12 cellular contexts compared by ENCODE assay signal in the genomic region with DNA sequence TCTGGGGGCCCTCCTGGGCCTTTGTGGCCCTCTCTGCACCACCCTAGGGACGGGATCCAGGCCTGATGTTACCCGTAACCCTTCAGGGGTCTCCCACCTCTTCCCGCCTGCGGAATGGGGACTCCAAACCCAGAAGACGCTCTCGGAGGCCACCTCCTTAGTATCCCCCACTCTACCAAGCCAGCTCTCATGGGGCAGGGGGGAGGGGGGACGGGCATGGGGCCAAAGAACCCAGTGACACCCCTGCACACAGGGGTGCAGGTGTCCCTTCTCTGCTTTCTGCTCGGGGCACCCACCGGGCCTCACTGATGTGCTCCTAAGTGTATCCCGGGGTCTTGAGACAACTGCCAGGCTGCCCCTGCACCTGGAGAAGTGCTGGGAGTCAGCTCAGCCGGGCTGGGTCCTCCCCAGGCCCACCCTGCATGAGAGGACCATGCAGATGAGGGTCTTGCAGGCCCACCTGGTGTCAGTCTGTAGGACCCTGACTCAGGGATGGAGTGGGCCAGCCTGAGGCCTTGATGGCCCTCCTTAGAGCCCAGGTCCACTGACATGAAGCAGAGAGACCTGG.
DNase-seq lines count a peak whose midpoint lies in the region; ATAC-seq and TF ChIP-seq lines count a peak whose summit lies in the region.
"Had no signal": no experiment of that assay in that cellular context is flagged by ENCODE, and none has a peak within 500 bp of the region (broad histone marks: within the 10 kb centered on the region; RNA-seq: fewer than 3 reads in every experiment).

No MANE protein-coding gene starts in this region.

- ATAC-seq in GM18519 (IDR thresholded peaks at IDR 0.05; ENCODE audit: low FRiP score, unreplicated experiment) = no peak
- no peak for ATAC-seq in GM18498 (IDR thresholded peaks at IDR 0.05; ENCODE audit: unreplicated experiment)
- no peak for ATAC-seq in GM21447 (IDR thresholded peaks at IDR 0.05; ENCODE audit: unreplicated experiment)

- peaks cover 0 to 62% (median 55%) of the 10 kb centered on the region in 10 experiments; a peak in 18 of 20 replicates for H3K4me1 ChIP-seq in BLaER1 treated with 17β-estradiol and CSF1 and Interleukin-3, amounts not matched to agents 10 nM and 100 nM
- H3K4me1 ChIP-seq in Karpas-422 (ENCODE audit: low read length) = peaks cover 29% of the 10 kb centered on the region
- H3K4me1 ChIP-seq: pancreas had no signal

- TF ChIP-seq CTCF in dorsolateral prefrontal cortex (IDR thresholded peaks at IDR 0.05 in 54 of 56, conservative IDR thresholded peaks at IDR 0.05 in 2 of 56; ENCODE audit: low read depth in 1 of 56, partially characterized antibody in 56 of 56) (no peak), nephron progenitor cell (IDR thresholded peaks at IDR 0.05) (no peak)

- no peaks in the 10 kb centered on the region for H3K36me3 Mint-ChIP-seq in nephron progenitor cell (ENCODE audit: low read depth)
- H3K36me3 Mint-ChIP-seq: activated naive CD8-positive, alpha-beta T cell had no signal

- peaks cover 0 to 32% (median 6%) of the 10 kb centered on the region in 11 experiments; a peak in 12 of 22 replicates for H4K20me1 ChIP-seq in BLaER1 treated with 17β-estradiol and CSF1 and Interleukin-3, amounts not matched to agents 10 nM and 100 nM
- H4K20me1 ChIP-seq in Karpas-422 (ENCODE audit: insufficient read depth, low read depth, low read length) = 0 out of 2 replicates have a peak, but pooled peaks cover 4% of the 10 kb centered on the region

- peak overlapping the region; percentile 30 for H3K4me3 Mint-ChIP-seq in nephron progenitor cell
- H3K4me3 Mint-ChIP-seq: activated naive CD8-positive, alpha-beta T cell; dendritic cell treated with granulocyte-macrophage colony-stimulating factor and Interleukin-4, amounts not matched to agents 40 ng/mL and 50 ng/mL, for 4 days had no signal

- H2AFZ ChIP-seq in Karpas-422 (ENCODE audit: low read length) = no peak overlapping the region

- H3K9me2 ChIP-seq in Karpas-422 (replicated peaks; ENCODE audit: insufficient read depth, low read length) = no peaks in the 10 kb centered on the region

- peaks cover 11% of the 10 kb centered on the region for H3K27me3 Mint-ChIP-seq in nephron progenitor cell (ENCODE audit: low read depth, poor library complexity)
- H3K27me3 Mint-ChIP-seq: activated naive CD8-positive, alpha-beta T cell had no signal

- no peaks in the 10 kb centered on the region for H3K36me3 ChIP-seq in BLaER1 treated with 17β-estradiol and CSF1 and Interleukin-3, amounts not matched to agents 10 nM and 100 nM
- H3K36me3 ChIP-seq in Karpas-422 (ENCODE audit: insufficient read depth, low read length) = no peaks in the 10 kb centered on the region
- H3K36me3 ChIP-seq: pancreas had no signal

- no peaks in the 10 kb centered on the region for H3K79me2 ChIP-seq in Karpas-422 (ENCODE audit: low read length)

- H3K27ac ChIP-seq in BLaER1 treated with 17β-estradiol and CSF1 and Interleukin-3, amounts not matched to agents 10 nM and 100 nM = peak overlapping the region in 8 of 11 experiments; percentile 15 to 61 (median 50); a peak in 9 of 22 replicates
- H3K27ac ChIP-seq in Karpas-422 (ENCODE audit: low read length) = no peak overlapping the region
- peak overlapping the region in 46 of 59 donors; percentile 12 to 84 (median 66) for H3K27ac ChIP-seq in dorsolateral prefrontal cortex
- H3K27ac ChIP-seq: RWPE1 had no signal

- intact Hi-C loops in dorsolateral prefrontal cortex (cut with DNase I) = loop anchor here (5.0 kb wide), 1 partner anchor 134 kb away; no protein-coding TSS in a partner anchor

- peak overlapping the region; percentile 88 to 95 (median 93); a peak in 21 of 22 replicates for H3K4me2 ChIP-seq in BLaER1 treated with 17β-estradiol and CSF1 and Interleukin-3, amounts not matched to agents 10 nM and 100 nM
- peak overlapping the region; percentile 63 for H3K4me2 ChIP-seq in Karpas-422 (ENCODE audit: low read depth, low read length, poor library complexity, severe bottlenecking)

- peaks cover 0 to 6% (median 0%) of the 10 kb centered on the region in 11 experiments; a peak in 1 of 22 replicates for H3K27me3 ChIP-seq in BLaER1 treated with 17β-estradiol and CSF1 and Interleukin-3, amounts not matched to agents 10 nM and 100 nM
- no peaks in the 10 kb centered on the region for H3K27me3 ChIP-seq in Karpas-422 (ENCODE audit: low read length)
- H3K27me3 ChIP-seq in dorsolateral prefrontal cortex = no peaks in the 10 kb centered on the region
- H3K27me3 ChIP-seq: pancreas had no signal

- peaks cover 72% of the 10 kb centered on the region for H3K4me1 Mint-ChIP-seq in nephron progenitor cell

- peak overlapping the region; percentile 64 for H3K27ac Mint-ChIP-seq in nephron progenitor cell
- H3K27ac Mint-ChIP-seq: activated naive CD8-positive, alpha-beta T cell; dendritic cell treated with granulocyte-macrophage colony-stimulating factor and Interleukin-4, amounts not matched to agents 40 ng/mL and 50 ng/mL, for 4 days had no signal

- peaks cover 9% of the 10 kb centered on the region for H3K9me3 Mint-ChIP-seq in nephron progenitor cell
- H3K9me3 Mint-ChIP-seq: dendritic cell treated with granulocyte-macrophage colony-stimulating factor and Interleukin-4, amounts not matched to agents 40 ng/mL and 50 ng/mL, for 4 days had no signal

- DNase-seq in Karpas-422 (no peak), dorsolateral prefrontal cortex (peak in 2 of 10 donors; percentile 9 to 23), nephron progenitor cell (no peak), NCI-H187 (lab: John Stamatoyannopoulos, UW) (no peak)

- no peaks in the 10 kb centered on the region for H3K9me3 ChIP-seq in BLaER1 treated with 17β-estradiol and CSF1 and Interleukin-3, amounts not matched to agents 10 nM and 100 nM (replicated peaks in 1 of 11)
- no peaks in the 10 kb centered on the region for H3K9me3 ChIP-seq in Karpas-422 (ENCODE audit: low read length)
- H3K9me3 ChIP-seq: pancreas had no signal

- peak overlapping the region in 8 of 10 experiments; percentile 43 to 69 (median 56); a peak in 14 of 20 replicates for H3K4me3 ChIP-seq in BLaER1 treated with 17β-estradiol and CSF1 and Interleukin-3, amounts not matched to agents 10 nM and 100 nM
- H3K4me3 ChIP-seq in Karpas-422 (ENCODE audit: low read length) (peak overlapping the region; percentile 51; the same call in 1 of the 2 replicates), dorsolateral prefrontal cortex (peak overlapping the region in 56 of 59 donors; percentile 21 to 71 (median 52))

- peak overlapping the region in 9 of 11 experiments; percentile 24 to 78 (median 67); a peak in 17 of 22 replicates for H3K9ac ChIP-seq in BLaER1 treated with 17β-estradiol and CSF1 and Interleukin-3, amounts not matched to agents 10 nM and 100 nM
- H3K9ac ChIP-seq in Karpas-422 (ENCODE audit: low read length) = peak overlapping the region; percentile 67
